In the genomic region with DNA sequence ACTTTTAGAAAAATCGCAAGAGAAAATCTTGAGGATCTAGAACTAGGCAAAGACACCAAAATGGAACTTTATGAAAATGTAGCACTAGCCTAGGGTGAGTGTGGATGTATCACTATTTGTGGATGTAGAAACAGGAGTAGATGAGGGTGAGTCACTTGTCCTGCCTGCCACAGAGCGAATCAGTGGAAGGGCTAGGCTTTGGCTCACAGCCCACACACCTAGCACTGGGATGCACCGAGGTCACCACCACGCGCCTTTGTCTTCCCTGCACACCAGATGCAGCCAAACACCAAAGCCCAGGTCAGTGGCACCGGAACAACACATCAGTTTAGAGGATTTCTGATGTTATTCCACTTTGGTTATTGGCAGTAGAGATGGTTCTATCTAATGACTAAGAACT, we compare ENCODE assay signal across 21 cellular contexts. TPM values are rescaled to one million over a fixed set of nuclear protein-coding genes. Genes with fewer than 3 reads are reported as not detected.
DNase-seq lines count a peak whose midpoint lies in the region; ATAC-seq lines count a peak whose summit lies in the region.
"Had no signal": no experiment of that assay in that cellular context is flagged by ENCODE, and none has a peak within 500 bp of the region (broad histone marks: within the 10 kb centered on the region; RNA-seq: fewer than 3 reads in every experiment).

No MANE protein-coding gene starts in this region.

- DNase-seq in Daoy (ENCODE audit: low read depth) (peak; percentile 17), LoVo (ENCODE audit: low spot score) (peak; percentile 15), amniotic epithelial cell (ENCODE audit: low read depth) (peak; percentile 50), kidney tubule cell (ENCODE audit: low spot score) (peak; percentile 75), NCI-H1436 treated with DMSO at 0.1 percent for 48 hours (lab: John Stamatoyannopoulos, UW) (no peak), superior temporal gyrus (ENCODE audit: extremely low spot score) (no peak)
- DNase-seq: activated CD4-positive, alpha-beta T cell treated with anti-CD3 and anti-CD28 coated beads, Interleukin-2, amount 10 ng/mL, durations not matched to agents 24 days and 14 days; activated gamma-delta T cell; CD8-positive, alpha-beta memory T cell; esophagus squamous epithelium; left lung; NCI-H146; NCI-H2171 treated with DMSO at 0.1 percent for 48 hours; NCI-H69; SHP77 treated with DMSO at 0.1 percent for 48 hours; stimulated activated CD4-positive, alpha-beta T cell treated with anti-CD3 and anti-CD28 coated beads, Interleukin-2, amount 100 ng/mL, for 24 hours; stimulated activated naive CD4-positive, alpha-beta T cell treated with Interleukin-2 at 50 U/mL for 16 hours; T-cell; trophoblast cell had no signal

- ATAC-seq in GM18861 (IDR thresholded peaks at IDR 0.05; ENCODE audit: unreplicated experiment) (no peak), GM18873 (IDR thresholded peaks at IDR 0.05; ENCODE audit: low FRiP score, unreplicated experiment) (no peak)
- ATAC-seq: left lung, T-cell had no signal

RNA-seq across cellular contexts. Expression of a gene that starts 38.2 kb away (rescaled TPM):
- total RNA-seq in Daoy (2014; rRNA removed; shearing (Covaris generic)): 18.0 and 20.1 TPM in 2 replicates

Comparison
In these comparisons a context has a peak if more than half of its experiments do, and no peak if none do; other contexts are left out.
1. DNase-seq: peak in Daoy (single experiment), LoVo (single experiment), amniotic epithelial cell (single experiment) and kidney tubule cell (single experiment); none in NCI-H1436 treated with DMSO at 0.1 percent for 48 hours (single experiment) and superior temporal gyrus (single experiment).